In genomic region chr4:189087981-189088380, GRCh38 we compare ENCODE assay signal across 20 cellular contexts.
DNase-seq lines count a peak whose midpoint lies in the region; ATAC-seq and TF ChIP-seq lines count a peak whose summit lies in the region.
"Had no signal": no experiment of that assay in that cellular context is flagged by ENCODE, and none has a peak within 500 bp of the region (broad histone marks: within the 10 kb centered on the region; RNA-seq: fewer than 3 reads in every experiment).

No MANE protein-coding gene starts in this region.

- H3K4me3 ChIP-seq in epithelial cell of proximal tubule (ENCODE audit: low read depth, low read length): no peak overlapping the region
- H3K4me3 ChIP-seq: BLaER1 treated with 17β-estradiol and CSF1 and Interleukin-3, amounts not matched to agents 10 nM and 100 nM; GM12878; HAP-1 had no signal

- TF ChIP-seq CTCF in epithelial cell of proximal tubule (conservative IDR thresholded peaks at IDR 0.05; ENCODE audit: low read depth, low read length): no peak

- ATAC-seq in GM21367 (IDR thresholded peaks at IDR 0.05; ENCODE audit: unreplicated experiment): no peak
- ATAC-seq: GM12878 had no signal

- peak; percentile 30 for DNase-seq in DMS53 (lab: John Stamatoyannopoulos, UW)
- no peak for DNase-seq in DMS53 treated with DMSO at 0.1 percent for 48 hours (lab: John Stamatoyannopoulos, UW; ENCODE audit: unreplicated experiment)
- DNase-seq in epithelial cell of proximal tubule (ENCODE audit: low read depth): peak; percentile 38
- DNase-seq in left kidney (ENCODE audit: low read depth, low spot score): peak; percentile 35
- DNase-seq in GM19240 (ENCODE audit: insufficient read length, low spot score): no peak
- DNase-seq in NCI-H2227 treated with DMSO at 0.1 percent for 48 hours (lab: John Stamatoyannopoulos, UW): no peak
- DNase-seq: AML-193; BE2C; Calu3; CD4-positive, alpha-beta T cell; CD8-positive, alpha-beta memory T cell; DMS79; EL; GDM1; GOT3; HFFc6 had no signal

Comparison
In these comparisons a context has a peak if more than half of its experiments do, and no peak if none do; other contexts are left out.
1. DNase-seq: peak in DMS53 (single experiment), epithelial cell of proximal tubule (single experiment) and left kidney (single experiment); none in DMS53 treated with DMSO at 0.1 percent for 48 hours (single experiment), GM19240 (single experiment) and NCI-H2227 treated with DMSO at 0.1 percent for 48 hours (single experiment).